1 cellular context compared by ENCODE assay signal in the genomic region with DNA sequence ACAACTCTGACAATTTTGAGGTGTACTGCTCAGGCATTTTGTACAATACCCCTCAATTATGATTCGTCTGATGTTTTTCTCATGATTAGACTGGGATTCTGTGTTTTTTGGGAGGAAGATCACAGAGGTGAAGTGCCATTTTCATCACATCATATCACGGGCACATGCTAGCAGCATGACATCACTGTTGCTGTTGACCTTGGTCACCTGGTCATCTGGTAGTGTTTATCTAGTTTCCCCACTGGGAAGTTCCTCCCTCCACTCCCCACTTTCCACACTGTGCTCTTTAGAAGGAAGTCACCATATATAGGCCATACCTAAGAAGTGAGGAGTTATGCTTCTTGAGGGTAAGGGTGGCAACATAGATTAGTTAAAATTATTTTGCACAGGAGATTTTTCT.
TF ChIP-seq lines count a peak whose summit lies in the region.

No MANE protein-coding gene starts in this region.

TF ChIP-seq in K562, 482 proteins besides CTCF, POLR2A, EP300 and RAD21:
- TF ChIP-seq ZNF121 (CRISPR knock-in tag; conservative IDR thresholded peaks at IDR 0.05) (no peak), JUN (IDR thresholded peaks at IDR 0.05; ENCODE audit: borderline replicate concordance, low read depth, low read length) (0 out of 2 replicates have a peak, but pooled peaks have one; percentile 9), JUN (CRISPR knock-in tag; IDR thresholded peaks at IDR 0.05; ENCODE audit: borderline replicate concordance) (no peak), MLLT1 (IDR thresholded peaks at IDR 0.05) (no peak), SPI1 (IDR thresholded peaks at IDR 0.05; ENCODE audit: borderline replicate concordance, low read depth, low read length) (peak; percentile 20; the same call in 1 of the 2 replicates), SRF (CRISPR knock-in tag; IDR thresholded peaks at IDR 0.05) (peak in 1 of 2 experiments; percentile 72; a peak in 1 of 4 replicates), CBX1 (IDR thresholded peaks at IDR 0.05; ENCODE audit: low read depth) (no peak), U2AF1 (optimal IDR thresholded peaks at IDR 0.05; ENCODE audit: low read depth, low read length) (no peak), SUPT5H (IDR thresholded peaks at IDR 0.05) (no peak), NR4A1 (CRISPR knock-in tag; IDR thresholded peaks at IDR 0.05) (no peak), NR4A1 (tag; IDR thresholded peaks at IDR 0.05) (no peak), CTBP1 (IDR thresholded peaks at IDR 0.05; ENCODE audit: borderline replicate concordance) (peak; percentile 42; the same call in 1 of the 2 replicates), PHTF2 (CRISPR knock-in tag; IDR thresholded peaks at IDR 0.05) (no peak), ETV6 (IDR thresholded peaks at IDR 0.05; ENCODE audit: borderline replicate concordance in 1 of 2, low read depth in 2 of 2, low read length in 1 of 2) (no peak), ETV6 (CRISPR knock-in tag; IDR thresholded peaks at IDR 0.05; ENCODE audit: borderline replicate concordance) (no peak), FOXK2 (conservative IDR thresholded peaks at IDR 0.05 in 1 of 2, IDR thresholded peaks at IDR 0.05 in 1 of 2; ENCODE audit: low read depth in 2 of 2) (peak in 1 of 2 experiments; percentile 41; a peak in 1 of 4 replicates), NR2C1 (IDR thresholded peaks at IDR 0.05) (no peak), NR2C1 (tag; IDR thresholded peaks at IDR 0.05) (peak; percentile 12; the same call in 1 of the 2 replicates), E4F1 (CRISPR knock-in tag; IDR thresholded peaks at IDR 0.05; ENCODE audit: borderline replicate concordance) (no peak), ATF7 (IDR thresholded peaks at IDR 0.05) (peak; percentile 75), JUND (IDR thresholded peaks at IDR 0.05; ENCODE audit: borderline replicate concordance, low read depth, low read length) (peak; percentile 52; the same call in 1 of the 2 replicates), JUND (tag; IDR thresholded peaks at IDR 0.05; ENCODE audit: borderline replicate concordance, low read depth, low read length) (peak; percentile 76; the same call in 2 of the 3 replicates), MGA (IDR thresholded peaks at IDR 0.05) (peak; percentile 69), ESRRA (IDR thresholded peaks at IDR 0.05; ENCODE audit: borderline replicate concordance, low read depth) (peak; percentile 27; the same call in 1 of the 2 replicates), FOXJ3 (CRISPR knock-in tag; IDR thresholded peaks at IDR 0.05) (no peak), L3MBTL2 (IDR thresholded peaks at IDR 0.05) (peak; percentile 83)
- TF ChIP-seq, protein P1, sequence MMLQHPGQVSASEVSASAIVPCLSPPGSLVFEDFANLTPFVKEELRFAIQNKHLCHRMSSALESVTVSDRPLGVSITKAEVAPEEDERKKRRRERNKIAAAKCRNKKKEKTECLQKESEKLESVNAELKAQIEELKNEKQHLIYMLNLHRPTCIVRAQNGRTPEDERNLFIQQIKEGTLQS (IDR thresholded peaks at IDR 0.05): peak; percentile 59
- TF ChIP-seq, protein P1 (CRISPR knock-in tag; conservative IDR thresholded peaks at IDR 0.05): no peak
